Comparison of ENCODE assay signal across 16 cellular contexts in the genomic region with DNA sequence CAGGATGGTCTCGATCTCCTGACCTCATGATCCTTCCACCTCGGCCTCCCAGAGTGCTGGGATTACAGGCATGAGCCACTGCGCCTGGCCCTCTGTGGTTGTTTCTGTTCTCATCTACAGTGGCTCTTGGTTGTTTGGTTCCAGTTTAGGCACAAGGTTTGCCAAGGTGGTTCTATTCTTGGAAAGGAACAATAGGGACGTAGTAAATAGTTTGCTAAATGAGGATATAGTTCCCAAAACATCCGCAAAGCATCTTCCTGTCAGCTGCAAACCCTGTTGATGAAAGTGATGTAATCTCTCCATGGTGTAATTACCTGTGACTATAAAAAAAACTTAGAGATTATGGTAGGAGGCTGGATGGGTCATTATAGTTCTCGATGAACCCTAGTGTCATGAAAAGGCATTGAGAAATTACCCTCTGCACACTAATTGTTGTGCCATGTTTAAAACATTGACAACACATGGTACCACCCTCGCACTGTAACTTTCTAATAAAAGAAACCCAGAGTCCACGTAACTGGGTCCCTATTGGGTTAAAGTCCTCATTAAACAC. TPM values are rescaled to one million over a fixed set of nuclear protein-coding genes. Genes with fewer than 3 reads are reported as not detected.
DNase-seq lines count a peak whose midpoint lies in the region; ATAC-seq and TF ChIP-seq lines count a peak whose summit lies in the region.
"Had no signal": no experiment of that assay in that cellular context is flagged by ENCODE, and none has a peak within 500 bp of the region (broad histone marks: within the 10 kb centered on the region; RNA-seq: fewer than 3 reads in every experiment).

No MANE protein-coding gene starts in this region.

- intact Hi-C loops in Right ventricle myocardium inferior (cut with DNase I) (loop anchor here (10.0 kb wide), 1 partner anchor 51 kb away; no protein-coding TSS in a partner anchor), upper lobe of right lung (cut with DNase I) (no loop called here)

- H3K4me1 ChIP-seq in cardiac muscle cell (ENCODE audit: low read depth) (peaks cover 30% of the 10 kb centered on the region), upper lobe of right lung (peaks cover 94% of the 10 kb centered on the region)
- H3K4me1 ChIP-seq: SJCRH30 had no signal

- H3K27ac Mint-ChIP-seq in natural killer cell treated with Interleukin-12 subunit alpha and Interleukin-12 subunit beta and Interleukin-15 and Interleukin-18, amount 100 ng/mL, for 72 hours: peak overlapping the region; percentile 35 to 65

- H3K4me3 ChIP-seq in cardiac muscle cell: no peak overlapping the region
- no peak overlapping the region for H3K4me3 ChIP-seq in upper lobe of right lung
- no peak overlapping the region for H3K4me3 ChIP-seq in brain microvascular endothelial cell (ENCODE audit: low read depth, low read length)
- H3K4me3 ChIP-seq: SJCRH30, spleen had no signal

- DNase-seq in cardiac muscle cell (ENCODE audit: low read depth in 1 of 2, low spot score in 1 of 2) (no peak), Right ventricle myocardium inferior (ENCODE audit: missing footprints) (no peak), dermis blood vessel endothelial cell (peak; percentile 64), upper lobe of right lung (no peak), NCI-H526 (lab: John Stamatoyannopoulos, UW) (no peak), brain microvascular endothelial cell (no peak), NCI-H524 treated with DMSO at 0.1 percent for 48 hours (lab: John Stamatoyannopoulos, UW) (no peak)
- DNase-seq in natural killer cell treated with Interleukin-12 subunit alpha and Interleukin-12 subunit beta and Interleukin-15 and Interleukin-18, amount 100 ng/mL, for 72 hours (ENCODE audit: low spot score): no peak
- DNase-seq: activated T-cell treated with anti-CD3 and anti-CD28 coated beads for 4 hours, DND-41, foreskin melanocyte, islet precursor cell, KG1, SJCRH30, spleen, WERI-Rb-1 had no signal

- H3K36me3 Mint-ChIP-seq in natural killer cell treated with Interleukin-12 subunit alpha and Interleukin-12 subunit beta and Interleukin-15 and Interleukin-18, amount 100 ng/mL, for 72 hours: peaks cover 15% of the 10 kb centered on the region

- H3K4me3 Mint-ChIP-seq in natural killer cell treated with Interleukin-12 subunit alpha and Interleukin-12 subunit beta and Interleukin-15 and Interleukin-18, amount 100 ng/mL, for 72 hours: no peak overlapping the region

- peak overlapping the region; percentile 74 for H3K27ac ChIP-seq in cardiac muscle cell
- peak overlapping the region; percentile 38 for H3K27ac ChIP-seq in upper lobe of right lung
- no peak overlapping the region for H3K27ac ChIP-seq in brain microvascular endothelial cell
- H3K27ac ChIP-seq: SJCRH30, WERI-Rb-1 had no signal

- no peaks in the 10 kb centered on the region for H3K9me3 Mint-ChIP-seq in natural killer cell treated with Interleukin-12 subunit alpha and Interleukin-12 subunit beta and Interleukin-15 and Interleukin-18, amount 100 ng/mL, for 72 hours

- no peaks in the 10 kb centered on the region for H3K36me3 ChIP-seq in cardiac muscle cell
- peaks cover 10% of the 10 kb centered on the region for H3K36me3 ChIP-seq in upper lobe of right lung
- H3K36me3 ChIP-seq in brain microvascular endothelial cell (replicated peaks): peaks cover 5% of the 10 kb centered on the region
- H3K36me3 ChIP-seq: SJCRH30 had no signal

- in situ Hi-C loops in brain microvascular endothelial cell (cut with HindIII; ENCODE audit: low pct_ligation_motif_present, low sequenced_read_pairs): no loop called here

- H3K9me3 ChIP-seq in cardiac muscle cell (ENCODE audit: low read depth): no peaks in the 10 kb centered on the region
- H3K9me3 ChIP-seq in upper lobe of right lung: no peaks in the 10 kb centered on the region
- H3K9me3 ChIP-seq: SJCRH30, spleen had no signal

- H3K27me3 ChIP-seq in cardiac muscle cell (no peaks in the 10 kb centered on the region), upper lobe of right lung (no peaks in the 10 kb centered on the region), brain microvascular endothelial cell (replicated peaks) (no peaks in the 10 kb centered on the region)
- H3K27me3 ChIP-seq: SJCRH30, spleen had no signal

- TF ChIP-seq CTCF in cardiac muscle cell (IDR thresholded peaks at IDR 0.05; ENCODE audit: low read depth, low read length): no peak
- no peak for TF ChIP-seq CTCF in upper lobe of right lung (IDR thresholded peaks at IDR 0.05)
- TF ChIP-seq CTCF in brain microvascular endothelial cell (IDR thresholded peaks at IDR 0.05; ENCODE audit: low read depth, low read length, missing control alignments): no peak

- peaks cover 78 to 86% of the 10 kb centered on the region in 2 donors for H3K4me1 Mint-ChIP-seq in natural killer cell treated with Interleukin-12 subunit alpha and Interleukin-12 subunit beta and Interleukin-15 and Interleukin-18, amount 100 ng/mL, for 72 hours (ENCODE audit: low read depth in 2 of 2)

- H3K27me3 Mint-ChIP-seq in natural killer cell treated with Interleukin-12 subunit alpha and Interleukin-12 subunit beta and Interleukin-15 and Interleukin-18, amount 100 ng/mL, for 72 hours: no peaks in the 10 kb centered on the region

- ATAC-seq in Right ventricle myocardium inferior (no peak), upper lobe of right lung (no peak)
- no peak for ATAC-seq in natural killer cell treated with Interleukin-12 subunit alpha and Interleukin-12 subunit beta and Interleukin-15 and Interleukin-18, amount 100 ng/mL, for 72 hours

RNA-seq across cellular contexts. Expression of a gene that starts 52.9 kb away (rescaled TPM):
- total RNA-seq in cardiac muscle cell (12.1 and 14.7 TPM in 2 replicates), Right ventricle myocardium inferior (22.4 TPM), dermis blood vessel endothelial cell (15.5 and 19.6 TPM in 2 replicates), upper lobe of right lung (87.5 TPM)
- polyA plus RNA-seq in cardiac muscle cell: 8.7 TPM in 2 replicates
- total RNA-seq in natural killer cell treated with Interleukin-12 subunit alpha and Interleukin-12 subunit beta and Interleukin-15 and Interleukin-18, amount 100 ng/mL, for 72 hours: 100 to 1,000 TPM; 111 to 139 TPM
